In the genomic region with DNA sequence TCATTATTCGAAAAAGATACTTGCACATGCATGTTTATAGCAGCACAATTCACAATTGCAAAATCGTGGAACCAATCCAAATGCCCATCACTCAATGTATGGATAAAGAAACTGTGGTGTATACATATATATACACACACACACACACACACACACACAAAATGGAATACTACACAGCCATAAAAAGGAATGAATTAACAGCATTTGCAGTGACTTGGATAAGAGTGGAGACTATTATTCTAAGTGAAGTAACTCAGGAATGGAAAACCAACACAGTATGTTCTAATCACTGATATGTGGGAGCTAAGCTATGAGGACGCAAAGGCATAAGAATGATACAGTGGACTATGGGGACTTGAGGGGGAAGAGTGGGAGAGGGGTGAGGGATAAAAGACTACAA, we compare ENCODE assay signal across 9 cellular contexts. TPM values are rescaled to one million over a fixed set of nuclear protein-coding genes. Genes with fewer than 3 reads are reported as not detected.
DNase-seq lines count a peak whose midpoint lies in the region; ATAC-seq and TF ChIP-seq lines count a peak whose summit lies in the region.
"Not testable (repeated sequence)": the region's sequence is repeated elsewhere in the genome, so short reads cannot be mapped to it uniquely, and the experiment has no call there.
"Had no signal": no experiment of that assay in that cellular context is flagged by ENCODE, and none has a peak within 500 bp of the region (broad histone marks: within the 10 kb centered on the region; RNA-seq: fewer than 3 reads in every experiment).

No MANE protein-coding gene starts in this region.

- not testable (repeated sequence) for H3K9ac ChIP-seq in Loucy (ENCODE audit: low read depth, low read length, poor library complexity, severe bottlenecking)

- not testable (repeated sequence) for H3K4me3 ChIP-seq in Loucy (ENCODE audit: low read length, poor library complexity, severe bottlenecking)

- not testable (repeated sequence) for DNase-seq in CD4-positive, alpha-beta T cell; activated CD4-positive, alpha-beta T cell treated with anti-CD3 and anti-CD28 coated beads, Interleukin-2, amount 10 ng/mL, durations not matched to agents 24 days and 14 days; nephron progenitor cell; progenitor cell of endocrine pancreas (ENCODE audit: low spot score, unreplicated experiment)

- intact Hi-C loops in CD4-positive, alpha-beta T cell (cut with DNase I, micrococcal nuclease); activated CD4-positive, alpha-beta T cell treated with anti-CD3 and anti-CD28 coated beads, Interleukin-2, amount 10 ng/mL, durations not matched to agents 24 days and 14 days (cut with micrococcal nuclease): not testable (repeated sequence)

- H3K79me2 ChIP-seq in Loucy (ENCODE audit: insufficient read depth, low read length), result peaks cover 72% of the 10 kb centered on the region

- CTCF ChIA-PET in CD4-positive, alpha-beta T cell (lab: Charles Lee), result not testable (repeated sequence)

- not testable (repeated sequence) for H3K9me2 ChIP-seq in Loucy (replicated peaks; ENCODE audit: low read depth, low read length)

- not testable (repeated sequence) for ATAC-seq in CD4-positive, alpha-beta T cell (ENCODE audit: poor library complexity); activated T-helper 17 cell treated with anti-CD3 and anti-CD28 coated beads, Interleukin-2, amount 50 U/mL, for 72 hours (replicated peaks)

- POLR2A ChIA-PET in CD4-positive, alpha-beta T cell (lab: Charles Lee), result not testable (repeated sequence)

- not testable (repeated sequence) for TF ChIP-seq CTCF in 22Rv1 (IDR thresholded peaks at IDR 0.05); CD4-positive, alpha-beta T cell (IDR thresholded peaks at IDR 0.05); Loucy (conservative IDR thresholded peaks at IDR 0.05; ENCODE audit: low read length); brain (conservative IDR thresholded peaks at IDR 0.05); nephron progenitor cell (IDR thresholded peaks at IDR 0.05); progenitor cell of endocrine pancreas (IDR thresholded peaks at IDR 0.05; ENCODE audit: unreplicated experiment)

- H3K27ac Mint-ChIP-seq in CD4-positive, alpha-beta T cell; activated CD4-positive, alpha-beta T cell treated with anti-CD3 and anti-CD28 coated beads, Interleukin-2, amount 10 ng/mL, durations not matched to agents 24 days and 14 days; activated T-helper 17 cell treated with anti-CD3 and anti-CD28 coated beads, Interleukin-2, amount 50 U/mL, for 72 hours; brain; nephron progenitor cell: not testable (repeated sequence)
- H3K27ac Mint-ChIP-seq in progenitor cell of endocrine pancreas, result peak overlapping the region; percentile 81

- peaks cover 64% of the 10 kb centered on the region for H3K4me1 ChIP-seq in Loucy (ENCODE audit: insufficient read depth, low read length, poor library complexity, severe bottlenecking)

- H3F3A ChIP-seq in Loucy (ENCODE audit: low read depth), result not testable (repeated sequence)

- H3K27ac ChIP-seq in 22Rv1, result peak overlapping the region; percentile 100; the same call in 1 of the 2 replicates
- H3K27ac ChIP-seq in CD4-positive, alpha-beta T cell (ENCODE audit: low read depth, low read length), result not testable (repeated sequence)

- H3K36me3 ChIP-seq in Loucy (ENCODE audit: insufficient read depth, low read length), result not testable (repeated sequence)

- H3K4me2 ChIP-seq in Loucy (ENCODE audit: low read depth, low read length, poor library complexity, severe bottlenecking), result peak overlapping the region; percentile 95

- H4K20me1 ChIP-seq in Loucy (ENCODE audit: insufficient read depth, low read length, poor library complexity, severe bottlenecking), result peaks cover 69% of the 10 kb centered on the region

- not testable (repeated sequence) for H3K9me3 ChIP-seq in CD4-positive, alpha-beta T cell (ENCODE audit: control insufficient read depth, low read length); Loucy (ENCODE audit: insufficient read depth, low read depth, low read length)

- H3K27me3 ChIP-seq in CD4-positive, alpha-beta T cell (ENCODE audit: control insufficient read depth, insufficient read depth, low read length); Loucy (ENCODE audit: insufficient read depth, low read length, poor library complexity, severe bottlenecking): not testable (repeated sequence)

- H3K27me3 Mint-ChIP-seq in CD4-positive, alpha-beta T cell; activated CD4-positive, alpha-beta T cell treated with anti-CD3 and anti-CD28 coated beads, Interleukin-2, amount 10 ng/mL, durations not matched to agents 24 days and 14 days; activated T-helper 17 cell treated with anti-CD3 and anti-CD28 coated beads, Interleukin-2, amount 50 U/mL, for 72 hours; brain; nephron progenitor cell (ENCODE audit: low read depth, poor library complexity); progenitor cell of endocrine pancreas: not testable (repeated sequence)

- not testable (repeated sequence) for H3K9me3 Mint-ChIP-seq in CD4-positive, alpha-beta T cell; activated CD4-positive, alpha-beta T cell treated with anti-CD3 and anti-CD28 coated beads, Interleukin-2, amount 10 ng/mL, durations not matched to agents 24 days and 14 days; activated T-helper 17 cell treated with anti-CD3 and anti-CD28 coated beads, Interleukin-2, amount 50 U/mL, for 72 hours; brain; progenitor cell of endocrine pancreas (ENCODE audit: low read depth)
- H3K9me3 Mint-ChIP-seq in nephron progenitor cell, result peaks cover 13% of the 10 kb centered on the region

- peak overlapping the region; percentile 52 for H3K4me3 Mint-ChIP-seq in CD4-positive, alpha-beta T cell
- H3K4me3 Mint-ChIP-seq in activated CD4-positive, alpha-beta T cell treated with anti-CD3 and anti-CD28 coated beads, Interleukin-2, amount 10 ng/mL, durations not matched to agents 24 days and 14 days, result peak overlapping the region; percentile 28
- H3K4me3 Mint-ChIP-seq in activated T-helper 17 cell treated with anti-CD3 and anti-CD28 coated beads, Interleukin-2, amount 50 U/mL, for 72 hours, result peak overlapping the region; percentile 25
- H3K4me3 Mint-ChIP-seq in brain, result peak overlapping the region in 4 of 5 experiments; percentile 13 to 56 (median 33)
- H3K4me3 Mint-ChIP-seq in nephron progenitor cell, result peak overlapping the region; percentile 38
- H3K4me3 Mint-ChIP-seq in progenitor cell of endocrine pancreas (ENCODE audit: low read depth), result not testable (repeated sequence)

- H3K4me1 Mint-ChIP-seq in CD4-positive, alpha-beta T cell (ENCODE audit: low read depth), result peaks cover 75% of the 10 kb centered on the region
- H3K4me1 Mint-ChIP-seq in activated CD4-positive, alpha-beta T cell treated with anti-CD3 and anti-CD28 coated beads, Interleukin-2, amount 10 ng/mL, durations not matched to agents 24 days and 14 days, result peaks cover 40% of the 10 kb centered on the region
- H3K4me1 Mint-ChIP-seq in activated T-helper 17 cell treated with anti-CD3 and anti-CD28 coated beads, Interleukin-2, amount 50 U/mL, for 72 hours, result peaks cover 34% of the 10 kb centered on the region
- H3K4me1 Mint-ChIP-seq in brain, result peaks cover 44% of the 10 kb centered on the region
- H3K4me1 Mint-ChIP-seq in nephron progenitor cell, result peaks cover 32% of the 10 kb centered on the region
- H3K4me1 Mint-ChIP-seq in progenitor cell of endocrine pancreas (ENCODE audit: low read depth), result peaks cover 34% of the 10 kb centered on the region

- H2AFZ ChIP-seq in Loucy (ENCODE audit: low read length), result not testable (repeated sequence)

- peaks cover 35% of the 10 kb centered on the region for H3K36me3 Mint-ChIP-seq in CD4-positive, alpha-beta T cell (ENCODE audit: low read depth)
- peaks cover 27% of the 10 kb centered on the region for H3K36me3 Mint-ChIP-seq in activated CD4-positive, alpha-beta T cell treated with anti-CD3 and anti-CD28 coated beads, Interleukin-2, amount 10 ng/mL, durations not matched to agents 24 days and 14 days (ENCODE audit: low read depth)
- peaks cover 49% of the 10 kb centered on the region for H3K36me3 Mint-ChIP-seq in activated T-helper 17 cell treated with anti-CD3 and anti-CD28 coated beads, Interleukin-2, amount 50 U/mL, for 72 hours (ENCODE audit: low read depth)
- peaks cover 38% of the 10 kb centered on the region for H3K36me3 Mint-ChIP-seq in brain
- H3K36me3 Mint-ChIP-seq in nephron progenitor cell (ENCODE audit: low read depth), result peaks cover 37% of the 10 kb centered on the region
- not testable (repeated sequence) for H3K36me3 Mint-ChIP-seq in progenitor cell of endocrine pancreas (ENCODE audit: insufficient read depth)

RNA-seq across cellular contexts. Expression of a gene that starts 3.3 kb away (rescaled TPM):
- total RNA-seq in CD4-positive, alpha-beta T cell, result 100 to 1,000 TPM; 102 to 105 TPM
- total RNA-seq in activated CD4-positive, alpha-beta T cell treated with anti-CD3 and anti-CD28 coated beads, Interleukin-2, amount 10 ng/mL, durations not matched to agents 24 days and 14 days, result 44.8 and 49.1 TPM in 2 replicates
- total RNA-seq in activated T-helper 17 cell treated with anti-CD3 and anti-CD28 coated beads, Interleukin-2, amount 50 U/mL, for 72 hours, result 10 to 100 TPM; 39.2 to 60.3 TPM
- 12.2 TPM for polyA plus RNA-seq in brain (ENCODE audit: insufficient read depth, low read depth, low replicate concordance)
- total RNA-seq in progenitor cell of endocrine pancreas, result 75.1 and 79.5 TPM in 2 replicates

RNA-seq across cellular contexts. Expression of a gene that starts 39.1 kb away (rescaled TPM):
- total RNA-seq in CD4-positive, alpha-beta T cell, result 10 to 100 TPM in 1 of 2 experiments, 1 to 10 TPM in 1; 8.7 to 12.0 TPM
- 22.7 and 23.1 TPM in 2 replicates for total RNA-seq in activated CD4-positive, alpha-beta T cell treated with anti-CD3 and anti-CD28 coated beads, Interleukin-2, amount 10 ng/mL, durations not matched to agents 24 days and 14 days
- total RNA-seq in activated T-helper 17 cell treated with anti-CD3 and anti-CD28 coated beads, Interleukin-2, amount 50 U/mL, for 72 hours, result 10 to 100 TPM; 14.1 to 21.4 TPM
- polyA plus RNA-seq in brain (ENCODE audit: insufficient read depth, low read depth, low replicate concordance), result 8.6 TPM
- 21.5 and 25.4 TPM in 2 replicates for total RNA-seq in progenitor cell of endocrine pancreas

RNA-seq across cellular contexts. Expression of a gene that starts 40.1 kb away (rescaled TPM):
- 1,000 to 10,000 TPM; 2,845 to 2,986 TPM for total RNA-seq in CD4-positive, alpha-beta T cell
- total RNA-seq in activated CD4-positive, alpha-beta T cell treated with anti-CD3 and anti-CD28 coated beads, Interleukin-2, amount 10 ng/mL, durations not matched to agents 24 days and 14 days, result 1,546 and 1,565 TPM in 2 replicates
- total RNA-seq in activated T-helper 17 cell treated with anti-CD3 and anti-CD28 coated beads, Interleukin-2, amount 50 U/mL, for 72 hours, result 1,000 to 10,000 TPM; 1,599 to 2,067 TPM
- polyA plus RNA-seq in brain (ENCODE audit: insufficient read depth, low read depth, low replicate concordance), result 3,756 TPM
- total RNA-seq in progenitor cell of endocrine pancreas, result 1,476 and 1,494 TPM in 2 replicates

RNA-seq across cellular contexts. Expression of a gene that starts 46.3 kb away (rescaled TPM):
- total RNA-seq in CD4-positive, alpha-beta T cell, result under 1 TPM; 0.16 to 0.53 TPM
- total RNA-seq in activated CD4-positive, alpha-beta T cell treated with anti-CD3 and anti-CD28 coated beads, Interleukin-2, amount 10 ng/mL, durations not matched to agents 24 days and 14 days, result 1.7 and 1.8 TPM in 2 replicates
- 1 to 10 TPM; 3.6 to 4.8 TPM for total RNA-seq in activated T-helper 17 cell treated with anti-CD3 and anti-CD28 coated beads, Interleukin-2, amount 50 U/mL, for 72 hours
- polyA plus RNA-seq in brain (ENCODE audit: insufficient read depth, low read depth, low replicate concordance), result 0.54 TPM
- 0.74 and 1.1 TPM in 2 replicates for total RNA-seq in progenitor cell of endocrine pancreas
- total RNA-seq: G401 had no signal
